9 cellular contexts compared by ENCODE assay signal in genomic region chr11:2150206-2150847, GRCh38. TPM values are rescaled to one million over a fixed set of nuclear protein-coding genes. Genes with fewer than 3 reads are reported as not detected.
DNase-seq lines count a peak whose midpoint lies in the region; ATAC-seq and TF ChIP-seq lines count a peak whose summit lies in the region.
"Had no signal": no experiment of that assay in that cellular context is flagged by ENCODE, and none has a peak within 500 bp of the region (broad histone marks: within the 10 kb centered on the region; RNA-seq: fewer than 3 reads in every experiment).

No MANE protein-coding gene starts in this region.

- H3K4me1 Mint-ChIP-seq in endodermal cell: peaks cover 13% of the 10 kb centered on the region
- peaks cover 15 to 20% of the 10 kb centered on the region in 2 donors for H3K4me1 Mint-ChIP-seq in stimulated activated naive B cell treated with anti-CD40 and anti-IgM and Interleukin-4, amounts not matched to agents 10 μg/mL and 1 μg/mL and 100 μg/mL, for 72 hours
- peaks cover 7% of the 10 kb centered on the region for H3K4me1 Mint-ChIP-seq in activated CD4-positive, alpha-beta T cell treated with anti-CD3 and anti-CD28 coated beads for 36 hours

- 21 to 66% methylated on average over 2 to 6 of the region's 6 CpGs for WGBS in endodermal cell (ENCODE audit: insufficient coverage in 1 of 2, insufficient read length in 1 of 2), 2 experiments
- WGBS in spleen, 5 donors: 21 to 39% (median 27%) methylated on average over 6 of the region's 6 CpGs

- peak overlapping the region; percentile 66 for H3K27ac Mint-ChIP-seq in endodermal cell
- no peak overlapping the region for H3K27ac Mint-ChIP-seq in stimulated activated naive B cell treated with anti-CD40 and anti-IgM and Interleukin-4, amounts not matched to agents 10 μg/mL and 1 μg/mL and 100 μg/mL, for 72 hours
- H3K27ac Mint-ChIP-seq in activated CD4-positive, alpha-beta T cell treated with anti-CD3 and anti-CD28 coated beads for 36 hours: no peak overlapping the region
- H3K27ac Mint-ChIP-seq: stimulated activated naive CD8-positive, alpha-beta T cell treated with anti-CD3 and anti-CD28 coated beads, Interleukin-15, Interleukin-2, amounts not matched to agents 100 ng/mL and 50 ng/mL, for 24 hours had no signal

- no peak overlapping the region for H3K4me3 Mint-ChIP-seq in endodermal cell
- H3K4me3 Mint-ChIP-seq in stimulated activated naive B cell treated with anti-CD40 and anti-IgM and Interleukin-4, amounts not matched to agents 10 μg/mL and 1 μg/mL and 100 μg/mL, for 72 hours: no peak overlapping the region
- H3K4me3 Mint-ChIP-seq in activated CD4-positive, alpha-beta T cell treated with anti-CD3 and anti-CD28 coated beads for 36 hours: no peak overlapping the region
- H3K4me3 Mint-ChIP-seq: stimulated activated naive CD8-positive, alpha-beta T cell treated with anti-CD3 and anti-CD28 coated beads, Interleukin-15, Interleukin-2, amounts not matched to agents 100 ng/mL and 50 ng/mL, for 24 hours had no signal

- no peak for ATAC-seq in stimulated activated naive B cell treated with anti-CD40 and anti-IgM and Interleukin-4, amounts not matched to agents 10 μg/mL and 1 μg/mL and 100 μg/mL, for 72 hours (replicated peaks)
- ATAC-seq in activated CD4-positive, alpha-beta T cell treated with anti-CD3 and anti-CD28 coated beads for 36 hours: no peak

- no peaks in the 10 kb centered on the region for H3K9me3 Mint-ChIP-seq in endodermal cell
- no peaks in the 10 kb centered on the region for H3K9me3 Mint-ChIP-seq in stimulated activated naive B cell treated with anti-CD40 and anti-IgM and Interleukin-4, amounts not matched to agents 10 μg/mL and 1 μg/mL and 100 μg/mL, for 72 hours
- H3K9me3 Mint-ChIP-seq in activated CD4-positive, alpha-beta T cell treated with anti-CD3 and anti-CD28 coated beads for 36 hours (ENCODE audit: low read depth): no peaks in the 10 kb centered on the region
- H3K9me3 Mint-ChIP-seq: stimulated activated naive CD8-positive, alpha-beta T cell treated with anti-CD3 and anti-CD28 coated beads, Interleukin-15, Interleukin-2, amounts not matched to agents 100 ng/mL and 50 ng/mL, for 24 hours had no signal

- no peaks in the 10 kb centered on the region for H3K9me3 ChIP-seq in endodermal cell (ENCODE audit: control insufficient read depth, low read length)
- H3K9me3 ChIP-seq in spleen: no peaks in the 10 kb centered on the region

- TF ChIP-seq POLR2A in spleen (IDR thresholded peaks at IDR 0.05): no peak

- intact Hi-C loops in spleen (cut with DNase I; ENCODE audit: low total_unique reads): loop anchor here (5.0 to 10.0 kb wide), 3 partner anchors 313 to 496 kb away; partner anchors contain the start of genes KRTAP5-6 and TNNI2
- intact Hi-C loops in activated CD4-positive, alpha-beta T cell treated with anti-CD3 and anti-CD28 coated beads for 36 hours (cut with DNase I, micrococcal nuclease): loop anchor here (2.0 to 5.0 kb wide), 3 partner anchors 74 to 458 kb away; partner anchors contain the start of gene TNNT3 (in 1 of the 2)

- no peaks in the 10 kb centered on the region for H3K36me3 Mint-ChIP-seq in endodermal cell (ENCODE audit: low read depth)
- H3K36me3 Mint-ChIP-seq in stimulated activated naive B cell treated with anti-CD40 and anti-IgM and Interleukin-4, amounts not matched to agents 10 μg/mL and 1 μg/mL and 100 μg/mL, for 72 hours: no peaks in the 10 kb centered on the region
- no peaks in the 10 kb centered on the region for H3K36me3 Mint-ChIP-seq in activated CD4-positive, alpha-beta T cell treated with anti-CD3 and anti-CD28 coated beads for 36 hours (ENCODE audit: low read depth)

- no peak overlapping the region for H3K27ac ChIP-seq in endodermal cell (ENCODE audit: low read depth, low read length)
- no peak overlapping the region for H3K27ac ChIP-seq in spleen

- TF ChIP-seq CTCF in endodermal cell (conservative IDR thresholded peaks at IDR 0.05) (peak; percentile 85), spleen (IDR thresholded peaks at IDR 0.05 in 8 of 11, conservative IDR thresholded peaks at IDR 0.05 in 3 of 11) (peak in 4 of 11 experiments; percentile 16 to 38 (median 30))

- CTCF ChIA-PET in activated CD4-positive, alpha-beta T cell treated with anti-CD3 and anti-CD28 coated beads for 36 hours (lab: Charles Lee): interaction anchor here (0.6 to 9.0 kb wide), 36 partner anchors 9 to 513 kb away, joined by 3 to 311 read pairs (median 5); no protein-coding TSS in a partner anchor

- H3K36me3 ChIP-seq in endodermal cell (ENCODE audit: control insufficient read depth, insufficient read depth, low read length): no peaks in the 10 kb centered on the region
- no peaks in the 10 kb centered on the region for H3K36me3 ChIP-seq in spleen

- POLR2A ChIA-PET in activated CD4-positive, alpha-beta T cell treated with anti-CD3 and anti-CD28 coated beads for 36 hours (lab: Charles Lee): interaction anchor here (0.6 to 1.1 kb wide), 4 partner anchors 73 to 116 kb away, joined by 3 to 5 read pairs (median 4); no protein-coding TSS in a partner anchor

- peaks cover 14% of the 10 kb centered on the region for H3K4me1 ChIP-seq in endodermal cell (ENCODE audit: control insufficient read depth, insufficient read depth, low read length)
- peaks cover 7 to 10% (median 9%) of the 10 kb centered on the region in 6 donors for H3K4me1 ChIP-seq in spleen

- DNase-seq in DMS79 treated with DMSO at 0.1 percent for 48 hours (lab: John Stamatoyannopoulos, UW) (peak; percentile 14), DMS79 (lab: John Stamatoyannopoulos, UW) (no peak), NCI-H69 (lab: John Stamatoyannopoulos, UW) (peak; percentile 76), endodermal cell (peak; percentile 67), renal cortical epithelial cell (ENCODE audit: low read depth) (peak; percentile 62), spleen (no peak)
- no peak for DNase-seq in stimulated activated naive B cell treated with anti-CD40 and anti-IgM and Interleukin-4, amounts not matched to agents 10 μg/mL and 1 μg/mL and 100 μg/mL, for 72 hours
- DNase-seq in activated CD4-positive, alpha-beta T cell treated with anti-CD3 and anti-CD28 coated beads for 36 hours: no peak

- H3K4me3 ChIP-seq in endodermal cell (ENCODE audit: low read length) (no peak overlapping the region), spleen (no peak overlapping the region)

- H3K27me3 ChIP-seq in endodermal cell (ENCODE audit: control insufficient read depth, insufficient read depth, low read length, poor library complexity, severe bottlenecking): peaks cover 47% of the 10 kb centered on the region
- peaks cover 0 to 72% (median 43%) of the 10 kb centered on the region in 7 donors for H3K27me3 ChIP-seq in spleen (replicated peaks in 1 of 7)

- H3K9ac ChIP-seq in endodermal cell (ENCODE audit: extremely low read depth, low read length, poor library complexity, severe bottlenecking): no peak overlapping the region

- peaks cover 61% of the 10 kb centered on the region for H3K27me3 Mint-ChIP-seq in endodermal cell (ENCODE audit: insufficient read depth)
- peaks cover 47 to 84% of the 10 kb centered on the region in 2 donors for H3K27me3 Mint-ChIP-seq in stimulated activated naive B cell treated with anti-CD40 and anti-IgM and Interleukin-4, amounts not matched to agents 10 μg/mL and 1 μg/mL and 100 μg/mL, for 72 hours
- peaks cover 47% of the 10 kb centered on the region for H3K27me3 Mint-ChIP-seq in activated CD4-positive, alpha-beta T cell treated with anti-CD3 and anti-CD28 coated beads for 36 hours

RNA-seq across cellular contexts. Expression of gene INS, which starts 10.7 kb away (rescaled TPM):
- total RNA-seq in endodermal cell: not detected
- not detected for polyA plus RNA-seq in endodermal cell (2013, experiment 1 of 2)
- polyA plus RNA-seq in endodermal cell (2013, experiment 2 of 2): not detected
- total RNA-seq in renal cortical epithelial cell: not detected in 2 replicates
- total RNA-seq in spleen: 1 to 10 TPM in 2 of 7 donors, not detected in 5; 1.3 to 1.5 TPM
- polyA plus RNA-seq in spleen: 1 to 10 TPM; 1.3 to 2.4 (median 1.9) TPM
- not detected for total RNA-seq in activated CD4-positive, alpha-beta T cell treated with anti-CD3 and anti-CD28 coated beads for 36 hours

RNA-seq across cellular contexts. Expression of gene IGF2, which starts 11.1 kb away (rescaled TPM):
- total RNA-seq in endodermal cell: 1 to 10 TPM in 1 of 2 donors, under 1 TPM in 1; 0.80 to 5.1 TPM
- polyA plus RNA-seq in endodermal cell (2013, experiment 1 of 2): 28.1 TPM
- 20.1 TPM for polyA plus RNA-seq in endodermal cell (2013, experiment 2 of 2)
- total RNA-seq in renal cortical epithelial cell: 0.75 TPM in 1 of 2 replicates, not detected in the other
- 10 to 100 TPM; 10.2 to 66.6 (median 25.7) TPM for total RNA-seq in spleen
- 1 to 10 TPM in 2 of 3 donors, under 1 TPM in 1; 0.74 to 9.8 (median 4.0) TPM for polyA plus RNA-seq in spleen
- total RNA-seq in activated CD4-positive, alpha-beta T cell treated with anti-CD3 and anti-CD28 coated beads for 36 hours: 1 to 10 TPM; 8.6 to 9.2 TPM

RNA-seq across cellular contexts. Expression of gene TH, which starts 21.3 kb away (rescaled TPM):
- total RNA-seq in endodermal cell: not detected
- 44.8 TPM for polyA plus RNA-seq in endodermal cell (2013, experiment 1 of 2)
- 37.3 TPM for polyA plus RNA-seq in endodermal cell (2013, experiment 2 of 2)
- total RNA-seq in renal cortical epithelial cell: 0.30 TPM in 1 of 2 replicates, not detected in the other
- total RNA-seq in spleen: 1 to 10 TPM in 1 of 7 donors, not detected in 6; 1.0 TPM
- under 1 TPM; 0.13 to 0.38 (median 0.15) TPM for polyA plus RNA-seq in spleen
- total RNA-seq in activated CD4-positive, alpha-beta T cell treated with anti-CD3 and anti-CD28 coated beads for 36 hours: not detected

Comparison
In these comparisons a context has a peak if more than half of its experiments do, and no peak if none do; other contexts are left out.
1. DNase-seq: peak in DMS79 treated with DMSO at 0.1 percent for 48 hours (single experiment), NCI-H69 (single experiment), endodermal cell (single experiment) and renal cortical epithelial cell (single experiment); none in DMS79 (single experiment), stimulated activated naive B cell treated with anti-CD40 and anti-IgM and Interleukin-4, amounts not matched to agents 10 μg/mL and 1 μg/mL and 100 μg/mL, for 72 hours (single experiment), spleen (single experiment) and activated CD4-positive, alpha-beta T cell treated with anti-CD3 and anti-CD28 coated beads for 36 hours (single experiment).